In genomic region chr5:39006650-39007049, GRCh38 we compare ENCODE assay signal across 29 cellular contexts.
"Had no signal": no experiment of that assay in that cellular context is flagged by ENCODE, and none has a peak within 500 bp of the region (broad histone marks: within the 10 kb centered on the region; RNA-seq: fewer than 3 reads in every experiment).

No MANE protein-coding gene starts in this region.

- H3K4me3 Mint-ChIP-seq: activated B cell treated with CpG ODN at 0.5 μM for 24 hours; activated CD8-positive, alpha-beta T cell treated with anti-CD3 and anti-CD28 coated beads for 36 hours; activated naive CD8-positive, alpha-beta T cell; activated naive CD8-positive, alpha-beta T cell treated with anti-CD3 and anti-CD28 coated beads, Interleukin-2, amount 50 U/mL, for 24 hours; activated T-cell treated with anti-CD3 and anti-CD28 coated beads, Interleukin-2, amount 50 U/mL, for 4 hours; activated T-helper 17 cell treated with anti-CD3 and anti-CD28 coated beads, Interleukin-2, amount 50 U/mL, for 72 hours had no signal

- H3K27ac ChIP-seq: adrenal gland, body of pancreas, colonic mucosa had no signal

- H3K27me3 ChIP-seq: adrenal gland, body of pancreas, colonic mucosa, gastrocnemius medialis, heart left ventricle had no signal

- H3K9me3 ChIP-seq: adrenal gland, colonic mucosa, gastrocnemius medialis had no signal

- DNase-seq: activated B cell treated with CpG ODN at 0.5 μM for 24 hours; activated CD4-positive, alpha-beta T cell treated with anti-CD3 and anti-CD28 coated beads for 48 hours; activated CD4-positive, alpha-beta T cell treated with anti-CD3 and anti-CD28 coated beads, Interleukin-2, amount 50 U/mL, for 1 hour; activated CD4-positive, alpha-beta T cell treated with anti-CD3 and anti-CD28 coated beads, Interleukin-2, amount 50 U/mL, for 48 hours; activated CD8-positive, alpha-beta memory T cell treated with anti-CD3 and anti-CD28 coated beads for 24 hours; activated CD8-positive, alpha-beta T cell treated with anti-CD3 and anti-CD28 coated beads for 36 hours; activated effector memory CD4-positive, alpha-beta T cell treated with Interleukin-2 at 50 U/mL for 16 hours; activated gamma-delta T cell treated with Interleukin-2 at 50 U/mL for 16 hours; activated naive CD4-positive, alpha-beta T cell treated with anti-CD3 and anti-CD28 coated beads, Interleukin-2, amount 50 U/mL, for 16 hours; activated naive CD4-positive, alpha-beta T cell treated with Interleukin-2 at 50 U/mL for 16 hours; activated naive CD8-positive, alpha-beta T cell treated with anti-CD3 and anti-CD28 coated beads, Interleukin-2, amount 50 U/mL, for 24 hours; activated T-cell treated with anti-CD3 and anti-CD28 coated beads, Interleukin-2, amount 50 U/mL, for 4 hours; adrenal gland; amygdala; aorta; body of pancreas; caudate nucleus; colonic mucosa; effector CD8-positive, alpha-beta T cell; foreskin fibroblast; gastrocnemius medialis; glutamatergic neuron; heart left ventricle; T1000; WERI-Rb-1 had no signal

- H3K27ac Mint-ChIP-seq: activated B cell treated with CpG ODN at 0.5 μM for 24 hours; activated CD8-positive, alpha-beta T cell treated with anti-CD3 and anti-CD28 coated beads for 36 hours; activated naive CD8-positive, alpha-beta T cell treated with anti-CD3 and anti-CD28 coated beads, Interleukin-2, amount 50 U/mL, for 24 hours had no signal

- H3K9me3 Mint-ChIP-seq: activated T-helper 17 cell treated with anti-CD3 and anti-CD28 coated beads, Interleukin-2, amount 50 U/mL, for 72 hours had no signal

- H3K27me3 Mint-ChIP-seq: activated B cell treated with CpG ODN at 0.5 μM for 24 hours; activated CD8-positive, alpha-beta T cell treated with anti-CD3 and anti-CD28 coated beads for 36 hours; activated naive CD8-positive, alpha-beta T cell; activated naive CD8-positive, alpha-beta T cell treated with anti-CD3 and anti-CD28 coated beads, Interleukin-2, amount 50 U/mL, for 24 hours; activated T-helper 17 cell treated with anti-CD3 and anti-CD28 coated beads, Interleukin-2, amount 50 U/mL, for 72 hours had no signal

- ATAC-seq: activated CD4-positive, CD25-positive, alpha-beta regulatory T cell treated with anti-CD3 and anti-CD28 coated beads, Interleukin-2, amount 50 U/mL, for 24 hours; activated CD8-positive, alpha-beta T cell treated with anti-CD3 and anti-CD28 coated beads for 36 hours; activated naive CD8-positive, alpha-beta T cell treated with anti-CD3 and anti-CD28 coated beads, Interleukin-2, amount 50 U/mL, for 24 hours; activated T-cell treated with anti-CD3 and anti-CD28 coated beads, Interleukin-2, amount 50 U/mL, for 4 hours; activated T-helper 17 cell treated with anti-CD3 and anti-CD28 coated beads, Interleukin-2, amount 50 U/mL, for 72 hours; body of pancreas; esophagus mucosa; gastrocnemius medialis had no signal
